ENCODE assay signal across 24 cellular contexts in the genomic region with DNA sequence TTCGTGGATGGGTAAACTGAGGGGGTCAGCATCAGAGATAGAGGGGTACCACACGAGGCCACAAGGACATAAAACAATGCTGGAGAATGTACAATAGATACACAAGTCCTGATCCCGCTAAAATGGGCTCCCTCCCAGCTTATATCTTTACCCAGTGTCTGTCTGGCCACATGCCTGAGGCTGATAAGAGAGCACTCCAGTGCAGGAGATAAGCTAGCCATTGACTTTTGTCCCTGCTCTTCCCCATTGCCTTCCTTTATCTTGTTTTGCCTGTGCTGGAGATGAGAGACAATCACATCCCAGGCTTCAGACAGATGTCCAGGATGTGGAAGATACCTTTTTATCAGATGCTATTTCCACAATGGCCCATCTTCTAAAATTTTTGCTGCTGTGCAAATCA. TPM values are rescaled to one million over a fixed set of nuclear protein-coding genes. Genes with fewer than 3 reads are reported as not detected.
DNase-seq lines count a peak whose midpoint lies in the region; ATAC-seq, FAIRE-seq and TF ChIP-seq lines count a peak whose summit lies in the region.
"Had no signal": no experiment of that assay in that cellular context is flagged by ENCODE, and none has a peak within 500 bp of the region (broad histone marks: within the 10 kb centered on the region; RNA-seq: fewer than 3 reads in every experiment).

No MANE protein-coding gene starts in this region.

- no peaks in the 10 kb centered on the region for H3F3A ChIP-seq in SK-N-SH (replicated peaks; ENCODE audit: insufficient read depth)

- TF ChIP-seq POLR2A in H1 (IDR thresholded peaks at IDR 0.05; ENCODE audit: control extremely low read depth in 1 of 2, low read depth in 2 of 2, low read length in 2 of 2) = no peak

- H4K8ac ChIP-seq in H1 (ENCODE audit: extremely low read depth, insufficient read depth, low read length) (no peak overlapping the region), mesendoderm (ENCODE audit: low read depth, low read length) (no peak overlapping the region)

- no peak overlapping the region for H2AFZ ChIP-seq in SK-N-SH (ENCODE audit: low read depth)
- no peak overlapping the region for H2AFZ ChIP-seq in H1 (ENCODE audit: low read length)

- 0% methylated on average over 3 of the region's 3 CpGs for WGBS in SK-N-SH (ENCODE audit: low lambda C conversion rate)
- 92% methylated on average over 3 of the region's 3 CpGs; no CpG with 5 or more reads in 1 of the 2 experiments for WGBS in H1 (ENCODE audit: extremely low coverage in 1 of 2, insufficient coverage in 1 of 2, insufficient read length in 1 of 2, insufficient replicate concordance in 2 of 2, low coverage in 1 of 2, low lambda C conversion rate in 2 of 2, missing lambda C conversion rate in 1 of 2), 2 experiments
- no CpG with 5 or more reads among the region's 3 CpGs for WGBS in mesendoderm (ENCODE audit: extremely low coverage, insufficient coverage, low lambda C conversion rate)

- peaks cover 4% of the 10 kb centered on the region; the same call in 1 of the 2 replicates for H3K23me2 ChIP-seq in H1 (ENCODE audit: low read depth, low read length)

- H3K36me3 ChIP-seq in SK-N-SH (replicated peaks in 1 of 2; ENCODE audit: control insufficient read depth in 1 of 2, insufficient read depth in 2 of 2, low read length in 1 of 2) (no peaks in the 10 kb centered on the region), H1 (ENCODE audit: control insufficient read depth in 2 of 4, insufficient read depth in 4 of 4, low read length in 3 of 4) (no peaks in the 10 kb centered on the region), mesendoderm (ENCODE audit: control insufficient read depth, insufficient read depth, low read length) (no peaks in the 10 kb centered on the region)
- H3K36me3 ChIP-seq: BLaER1 had no signal

- no peak for TF ChIP-seq CTCF in SK-N-SH (IDR thresholded peaks at IDR 0.05)
- no peak for TF ChIP-seq CTCF in H1 (IDR thresholded peaks at IDR 0.05; ENCODE audit: control extremely low read depth in 1 of 3, insufficient read depth in 1 of 3, low read depth in 1 of 3, low read length in 3 of 3)

- H3K4me1 ChIP-seq in SK-N-SH (ENCODE audit: control insufficient read depth in 1 of 2, insufficient read depth in 2 of 2, low read depth in 1 of 2, low read length in 1 of 2) (no peaks in the 10 kb centered on the region; a peak in 1 of 4 replicates), H1 (replicated peaks in 1 of 4; ENCODE audit: control insufficient read depth in 3 of 4, insufficient read depth in 4 of 4, low read length in 3 of 4) (peaks cover 0 to 12% (median 3%) of the 10 kb centered on the region in 4 experiments; a peak in 5 of 7 replicates), mesendoderm (ENCODE audit: control insufficient read depth, low read depth, low read length) (peaks cover 2% of the 10 kb centered on the region)

- no peak for FAIRE-seq in H1 (lab: Jason Lieb, UNC)
- FAIRE-seq: GM12878 had no signal

- H3K79me2 ChIP-seq in SK-N-SH (ENCODE audit: insufficient read depth) (no peaks in the 10 kb centered on the region), H1 (ENCODE audit: control insufficient read depth in 1 of 2, insufficient read depth in 2 of 2, low read length in 2 of 2) (no peaks in the 10 kb centered on the region), mesendoderm (ENCODE audit: control insufficient read depth, insufficient read depth, low read length) (no peaks in the 10 kb centered on the region)

- no peak overlapping the region for H3K18ac ChIP-seq in H1 (ENCODE audit: extremely low read depth, low read length)
- H3K18ac ChIP-seq in mesendoderm (ENCODE audit: low read length) = no peak overlapping the region

- intact Hi-C loops in sciatic nerve (cut with DNase I) = no loop called here

- no peak overlapping the region for H4K91ac ChIP-seq in H1 (replicated peaks; ENCODE audit: insufficient read length, low read length)

- H2BK120ac ChIP-seq in H1 (replicated peaks; ENCODE audit: low read depth, low read length) (no peak overlapping the region), mesendoderm (ENCODE audit: low read depth, low read length) (no peak overlapping the region)

- H2BK15ac ChIP-seq in H1 (ENCODE audit: low read length) (no peak overlapping the region), mesendoderm (replicated peaks; ENCODE audit: low read depth) (no peak overlapping the region)

- H3K27me3 ChIP-seq in SK-N-SH (ENCODE audit: insufficient read depth) (peaks cover 19% of the 10 kb centered on the region; the same call in 1 of the 2 replicates), H1 (replicated peaks in 1 of 4; ENCODE audit: control insufficient read depth in 3 of 4, extremely low read depth in 1 of 4, insufficient read depth in 3 of 4, low read length in 3 of 4) (peaks cover 22 to 37% (median 28%) of the 10 kb centered on the region in 4 experiments), mesendoderm (ENCODE audit: insufficient read depth, low read length, poor library complexity) (peaks cover 22% of the 10 kb centered on the region)

- no peak overlapping the region for H3K4me3 ChIP-seq in SK-N-SH (ENCODE audit: low read depth in 2 of 2, low read length in 1 of 2)
- no peak overlapping the region for H3K4me3 ChIP-seq in H1 (ENCODE audit: extremely low read depth in 1 of 4, insufficient read depth in 2 of 4, low read depth in 3 of 4, low read length in 4 of 4)
- no peak overlapping the region for H3K4me3 ChIP-seq in mesendoderm (ENCODE audit: low read length)
- H3K4me3 ChIP-seq: BLaER1, GM12878 had no signal

- H2BK5ac ChIP-seq in H1 (ENCODE audit: low read depth, low read length) (no peak overlapping the region), mesendoderm (ENCODE audit: low read length) (no peak overlapping the region)

- no peak overlapping the region for H3K23ac ChIP-seq in H1 (ENCODE audit: insufficient read length)
- H3K23ac ChIP-seq in mesendoderm (ENCODE audit: low read length) = no peak overlapping the region

- H3K9ac ChIP-seq in SK-N-SH = no peak overlapping the region
- no peak overlapping the region for H3K9ac ChIP-seq in H1 (replicated peaks in 1 of 4; ENCODE audit: extremely low read depth in 1 of 4, low read depth in 3 of 4, low read length in 3 of 4)
- H3K9ac ChIP-seq in mesendoderm (ENCODE audit: low read length) = no peak overlapping the region
- H3K9ac ChIP-seq: BLaER1, KMS-11 had no signal

- H2AK5ac ChIP-seq in H1 (ENCODE audit: low read depth, low read length) = no peak overlapping the region
- H2AK5ac ChIP-seq in mesendoderm (ENCODE audit: low read length) = no peak overlapping the region

- peak; percentile 37 for DNase-seq in NCI-H1092 (lab: John Stamatoyannopoulos, UW)
- DNase-seq in SK-N-SH = peak; percentile 66
- no peak for DNase-seq in H1 (ENCODE audit: low read depth in 1 of 2, low spot score in 2 of 2)
- DNase-seq in mesendoderm = peak; percentile 91
- no peak for DNase-seq in sciatic nerve (ENCODE audit: low spot score)
- DNase-seq: CD4-positive, alpha-beta T cell; DMS 273 treated with DMSO at 0.1 percent for 48 hours; DMS79 treated with DMSO at 0.1 percent for 48 hours; H7; NCI-H1417; NCI-H187 treated with DMSO at 0.1 percent for 48 hours; NCI-H2107; NCI-H2227 treated with DMSO at 0.1 percent for 48 hours; NCI-H510A had no signal

- H3K27ac ChIP-seq in SK-N-SH (ENCODE audit: low read depth in 2 of 2, low read length in 1 of 2) (no peak overlapping the region), H1 (ENCODE audit: low read depth, low read length) (no peak overlapping the region), mesendoderm (ENCODE audit: low read depth, low read length) (no peak overlapping the region)
- H3K27ac ChIP-seq: BLaER1, KMS-11 had no signal

- H3K4me2 ChIP-seq in SK-N-SH (no peak overlapping the region), H1 (ENCODE audit: insufficient read depth in 1 of 2, low read depth in 2 of 2, low read length in 2 of 2) (no peak overlapping the region), mesendoderm (ENCODE audit: low read length) (no peak overlapping the region)
- H3K4me2 ChIP-seq: BLaER1, KMS-11 had no signal

- no peak overlapping the region for H3K14ac ChIP-seq in H1 (ENCODE audit: insufficient read length)

- H4K5ac ChIP-seq in H1 (ENCODE audit: insufficient read length, low read depth, low read length) (no peak overlapping the region), mesendoderm (ENCODE audit: low read length) (no peak overlapping the region)

- no peaks in the 10 kb centered on the region; the same call in 1 of the 2 replicates for H3K79me1 ChIP-seq in H1 (ENCODE audit: low read depth, low read length)
- H3K79me1 ChIP-seq in mesendoderm (ENCODE audit: low read length) = no peaks in the 10 kb centered on the region

- no peak for TF ChIP-seq RAD21 in SK-N-SH (IDR thresholded peaks at IDR 0.05; ENCODE audit: low read length)
- TF ChIP-seq RAD21 in H1 (IDR thresholded peaks at IDR 0.05 in 1 of 2, conservative IDR thresholded peaks at IDR 0.05 in 1 of 2; ENCODE audit: low read depth in 2 of 2, low read length in 2 of 2) = no peak

- H3K4ac ChIP-seq in H1 (replicated peaks; ENCODE audit: insufficient read length, low read depth, low read length) (no peak overlapping the region), mesendoderm (ENCODE audit: low read depth, low read length) (no peak overlapping the region)

- 0 out of 4 replicates have a peak, but pooled peaks of 1 of the 2 experiments have one; percentile 16 for TF ChIP-seq EP300 in SK-N-SH (IDR thresholded peaks at IDR 0.05; ENCODE audit: borderline replicate concordance in 1 of 2, low read depth in 1 of 2, low read length in 1 of 2)
- no peak for TF ChIP-seq EP300 in H1 (IDR thresholded peaks at IDR 0.05; ENCODE audit: borderline replicate concordance in 1 of 2, low read depth in 2 of 2, low read length in 2 of 2)

- POLR2A ChIA-PET in SK-N-SH (lab: Yijun Ruan, JAX) = no interaction called here
- POLR2A ChIA-PET in H1 (lab: Charles Lee; ENCODE audit: partially characterized antibody) = no interaction called here

- CTCF ChIA-PET in SK-N-SH (lab: Yijun Ruan, JAX) = no interaction called here
- CTCF ChIA-PET in H1 (lab: Charles Lee; ENCODE audit: partially characterized antibody) = interaction anchor here (0.6 kb wide), 1 partner anchor 465 kb away, joined by 6 read pairs; no protein-coding TSS in a partner anchor

- H4K20me1 ChIP-seq in SK-N-SH (ENCODE audit: insufficient read depth) = no peaks in the 10 kb centered on the region
- no peaks in the 10 kb centered on the region for H4K20me1 ChIP-seq in H1 (replicated peaks in 1 of 2; ENCODE audit: control insufficient read depth in 1 of 2, insufficient read depth in 2 of 2, low read length in 2 of 2)

- H3K9me3 ChIP-seq in SK-N-SH (no peaks in the 10 kb centered on the region), H1 (ENCODE audit: insufficient read depth in 2 of 2, low read depth in 1 of 2, low read length in 1 of 2) (no peaks in the 10 kb centered on the region)
- H3K9me3 ChIP-seq: Caco-2 had no signal

- H2BK20ac ChIP-seq in H1 (ENCODE audit: low read length) = no peak overlapping the region

- peak overlapping the region; percentile 18; the same call in 1 of the 2 replicates for H2BK12ac ChIP-seq in H1 (ENCODE audit: low read depth, low read length)

- H3K56ac ChIP-seq in H1 (replicated peaks; ENCODE audit: insufficient read length, low read depth, low read length) (no peak overlapping the region), mesendoderm (ENCODE audit: low read length) (no peak overlapping the region)

- ATAC-seq in HG03460 (IDR thresholded peaks at IDR 0.05; ENCODE audit: unreplicated experiment) = no peak
- ATAC-seq in sciatic nerve = no peak
- ATAC-seq in HG03175 (IDR thresholded peaks at IDR 0.05; ENCODE audit: unreplicated experiment) = no peak
- ATAC-seq: GM12878, Right ventricle myocardium inferior had no signal

- H3K9me2 ChIP-seq in SK-N-SH = no peaks in the 10 kb centered on the region

RNA-seq across cellular contexts. Expression of gene GAD2, which starts 6.0 kb away (rescaled TPM):
- not detected in 2 replicates for polyA plus RNA-seq in SK-N-SH (2012; rRNA removed)
- polyA plus RNA-seq in SK-N-SH (2012; cell fraction: cytosol; rRNA removed) = not detected in 2 replicates
- polyA plus RNA-seq in SK-N-SH (2012; cell fraction: nucleus; rRNA removed) = not detected in 2 replicates
- 0.27 and 0.47 TPM in 2 replicates for total RNA-seq in H1 (2021; fragmentation: NEBNext Ultra II Directional; extraction: Animal tissue kit (Norgen Biotek cat#: 25700))
- polyA plus RNA-seq in H1 (2011; rRNA removed) = 0.30 and 0.46 TPM in 2 replicates
- polyA plus RNA-seq in H1 (2011; cell fraction: cytosol; rRNA removed) = 0.31 TPM
- polyA plus RNA-seq in H1 (2011; cell fraction: nucleus; rRNA removed) = 0.36 TPM
- polyA plus RNA-seq in H1 (2012, experiment 1 of 2) = 0.03 to 0.66 TPM (median 0.20 TPM) in 4 replicates
- 0.31 TPM for polyA plus RNA-seq in H1 (2012, experiment 2 of 2)
- polyA plus RNA-seq in H1 (2013, experiment 1 of 2) = 1.6 TPM
- 0.94 TPM for polyA plus RNA-seq in H1 (2013, experiment 2 of 2)
- polyA minus RNA-seq in H1 (2011; rRNA and poly(A)+ RNA removed) = not detected in 2 replicates
- not detected for polyA minus RNA-seq in H1 (2011; cell fraction: cytosol; rRNA and poly(A)+ RNA removed)
- polyA minus RNA-seq in H1 (2011; cell fraction: nucleus; rRNA and poly(A)+ RNA removed) = not detected
- polyA plus RNA-seq in mesendoderm (2013, experiment 1 of 2) = 0.21 TPM
- polyA plus RNA-seq in mesendoderm (2013, experiment 2 of 2) = 0.31 TPM
- not detected for total RNA-seq in sciatic nerve
- total RNA-seq: Caco-2; CD4-positive, alpha-beta T cell; GM12878; HT1080; OCI-LY7; Right ventricle myocardium inferior; SK-MEL-5 had no signal
- polyA plus RNA-seq: GM12878 had no signal

Comparison
In these comparisons a context has a peak if more than half of its experiments do, and no peak if none do; other contexts are left out.
1. DNase-seq: peak in NCI-H1092 (single experiment), SK-N-SH (single experiment) and mesendoderm (single experiment); none in H1 (0 of 2) and sciatic nerve (single experiment).